Comparison of ENCODE assay signal across 28 cellular contexts in the genomic region with DNA sequence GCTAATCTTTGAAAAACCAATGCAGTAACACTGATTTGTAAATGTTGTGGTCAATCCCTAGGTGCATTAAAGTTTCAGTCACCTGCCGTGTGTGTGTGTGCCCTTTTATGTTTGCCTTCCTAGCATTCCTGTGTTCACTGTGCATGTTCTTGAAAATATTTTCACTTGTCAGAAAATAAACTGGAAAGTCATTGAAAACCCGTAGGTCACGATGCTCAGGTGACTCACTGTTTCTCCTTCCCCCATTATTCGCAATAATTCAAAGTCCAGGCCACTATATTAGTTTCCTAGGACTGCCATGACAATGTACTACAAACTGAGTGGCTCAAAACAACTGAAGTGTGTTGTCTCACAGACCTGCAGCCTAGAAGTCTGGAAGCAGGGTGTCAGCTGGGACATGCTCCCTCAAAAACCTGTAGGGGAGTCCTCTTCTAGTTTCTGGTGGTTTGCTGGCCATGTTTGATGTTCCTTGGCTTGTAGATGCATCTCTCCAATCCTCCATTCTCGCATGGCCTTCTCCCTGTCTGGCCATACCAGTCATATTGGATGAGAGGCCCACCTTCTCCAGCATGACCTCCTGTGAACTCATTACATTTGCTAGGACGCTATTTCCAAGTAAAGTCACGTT. TPM values are rescaled to one million over a fixed set of nuclear protein-coding genes. Genes with fewer than 3 reads are reported as not detected.
DNase-seq lines count a peak whose midpoint lies in the region; ATAC-seq and TF ChIP-seq lines count a peak whose summit lies in the region.
"Had no signal": no experiment of that assay in that cellular context is flagged by ENCODE, and none has a peak within 500 bp of the region (broad histone marks: within the 10 kb centered on the region; RNA-seq: fewer than 3 reads in every experiment).

No MANE protein-coding gene starts in this region.

- POLR2A ChIA-PET in activated CD4-positive, alpha-beta memory T cell treated with anti-CD3 and anti-CD28 coated beads for 36 hours (lab: Charles Lee): no interaction called here

- H3K4me3 ChIP-seq in GM23338 (no peak overlapping the region), epithelial cell of proximal tubule (ENCODE audit: low read depth, low read length) (no peak overlapping the region), right lobe of liver (no peak overlapping the region), dorsolateral prefrontal cortex (no peak overlapping the region), uterus (no peak overlapping the region)
- H3K4me3 ChIP-seq: heart left ventricle had no signal

- H3K36me3 ChIP-seq in GM23338 (ENCODE audit: insufficient read depth) (no peaks in the 10 kb centered on the region), right lobe of liver (peaks cover 0 to 5% (median 0%) of the 10 kb centered on the region in 4 donors), uterus (no peaks in the 10 kb centered on the region)
- H3K36me3 ChIP-seq: heart left ventricle, neutrophil had no signal

- intact Hi-C loops in right lobe of liver (cut with DNase I) (no loop called here), dorsolateral prefrontal cortex (cut with DNase I) (no loop called here), uterus (cut with DNase I; ENCODE audit: low total_unique reads) (no loop called here)
- intact Hi-C loops in activated CD4-positive, alpha-beta memory T cell treated with anti-CD3 and anti-CD28 coated beads for 36 hours (cut with micrococcal nuclease): no loop called here

- no peak for ATAC-seq in GM23338
- ATAC-seq in right lobe of liver: peak; percentile 89 to 95 (median 92)
- ATAC-seq: activated T-cell treated with anti-CD3 and anti-CD28 coated beads, Interleukin-2, amount 50 U/mL, for 72 hours; heart left ventricle; stimulated activated naive CD8-positive, alpha-beta T cell treated with anti-CD3 and anti-CD28 coated beads, Interleukin-15, amount 100 ng/mL, for 72 hours had no signal

- H3K9me3 Mint-ChIP-seq in GM23338 (no peaks in the 10 kb centered on the region), type B pancreatic cell (no peaks in the 10 kb centered on the region)
- H3K9me3 Mint-ChIP-seq in activated CD4-positive, alpha-beta memory T cell treated with anti-CD3 and anti-CD28 coated beads for 36 hours: no peaks in the 10 kb centered on the region
- H3K9me3 Mint-ChIP-seq: activated naive CD4-positive, alpha-beta T cell treated with anti-CD3 and anti-CD28 coated beads, Interleukin-2, amount 10 ng/mL, durations not matched to agents 7 days and 5 days; activated T-cell treated with anti-CD3 and anti-CD28 coated beads, Interleukin-2, amount 50 U/mL, for 72 hours; stimulated activated naive CD8-positive, alpha-beta T cell treated with anti-CD3 and anti-CD28 coated beads, Interleukin-15, amount 100 ng/mL, for 72 hours had no signal

- H3K4me1 ChIP-seq in GM23338 (ENCODE audit: insufficient read depth): no peaks in the 10 kb centered on the region
- H3K4me1 ChIP-seq in right lobe of liver: peaks cover 0 to 13% (median 2%) of the 10 kb centered on the region in 4 donors
- no peaks in the 10 kb centered on the region for H3K4me1 ChIP-seq in uterus
- H3K4me1 ChIP-seq: heart left ventricle had no signal

- no peaks in the 10 kb centered on the region for H4K20me1 ChIP-seq in GM23338 (replicated peaks; ENCODE audit: insufficient read depth)

- DNase-seq in GM23338 (ENCODE audit: low spot score): no peak
- peak; percentile 84 for DNase-seq in epithelial cell of proximal tubule (ENCODE audit: low read depth)
- no peak for DNase-seq in right lobe of liver
- no peak for DNase-seq in type B pancreatic cell (ENCODE audit: extremely low spot score, unreplicated experiment)
- no peak for DNase-seq in dorsolateral prefrontal cortex
- no peak for DNase-seq in activated CD4-positive, alpha-beta T cell treated with anti-CD3 and anti-CD28 coated beads for 4 hours
- DNase-seq in uterus: no peak
- no peak for DNase-seq in activated CD4-positive, alpha-beta memory T cell treated with anti-CD3 and anti-CD28 coated beads for 36 hours
- DNase-seq: activated CD4-positive, alpha-beta T cell treated with anti-CD3 and anti-CD28 coated beads for 1 hour; activated naive CD4-positive, alpha-beta T cell treated with anti-CD3 and anti-CD28 coated beads, Interleukin-2, amount 10 ng/mL, durations not matched to agents 7 days and 5 days; activated T-cell treated with anti-CD3 and anti-CD28 coated beads, Interleukin-2, amount 50 U/mL, for 72 hours; amygdala; C1 segment of cervical spinal cord; caudate nucleus; DMS 273 treated with DMSO at 0.1 percent for 48 hours; GF-D8; HCEC 1CT; heart left ventricle; KG1; NCI-H2029; NCI-H345; NCI-H774; Right ventricle myocardium superior; stimulated activated CD4-positive, alpha-beta T cell treated with anti-CD3 and anti-CD28 coated beads, Interleukin-4, amount 100 ng/mL, for 24 hours; stimulated activated naive CD8-positive, alpha-beta T cell treated with anti-CD3 and anti-CD28 coated beads, Interleukin-15, amount 100 ng/mL, for 72 hours; SW 1271 had no signal

- TF ChIP-seq POLR2A in right lobe of liver (IDR thresholded peaks at IDR 0.05) (peak; percentile 47), uterus (IDR thresholded peaks at IDR 0.05) (no peak)

- H3K27ac Mint-ChIP-seq in GM23338: no peak overlapping the region
- peak overlapping the region; percentile 68 for H3K27ac Mint-ChIP-seq in type B pancreatic cell
- no peak overlapping the region for H3K27ac Mint-ChIP-seq in activated CD4-positive, alpha-beta memory T cell treated with anti-CD3 and anti-CD28 coated beads for 36 hours
- H3K27ac Mint-ChIP-seq: activated naive CD4-positive, alpha-beta T cell treated with anti-CD3 and anti-CD28 coated beads, Interleukin-2, amount 10 ng/mL, durations not matched to agents 7 days and 5 days; activated T-cell treated with anti-CD3 and anti-CD28 coated beads, Interleukin-2, amount 50 U/mL, for 72 hours; stimulated activated naive CD8-positive, alpha-beta T cell treated with anti-CD3 and anti-CD28 coated beads, Interleukin-15, amount 100 ng/mL, for 72 hours had no signal

- H3K27ac ChIP-seq in GM23338 (ENCODE audit: low read depth) (0 out of 2 replicates have a peak overlapping the region, but pooled peaks have one; percentile 9), right lobe of liver (peak overlapping the region; percentile 74 to 90 (median 86)), dorsolateral prefrontal cortex (no peak overlapping the region), uterus (no peak overlapping the region)
- H3K27ac ChIP-seq: heart left ventricle, neutrophil had no signal

- H3K9me3 ChIP-seq in right lobe of liver (no peaks in the 10 kb centered on the region), uterus (no peaks in the 10 kb centered on the region)
- H3K9me3 ChIP-seq: heart left ventricle, neutrophil had no signal

- H3K79me2 ChIP-seq in GM23338 (replicated peaks; ENCODE audit: insufficient read depth): no peaks in the 10 kb centered on the region

- no peaks in the 10 kb centered on the region for H3F3A ChIP-seq in GM23338 (replicated peaks; ENCODE audit: low read depth)

- H3K4me3 Mint-ChIP-seq in GM23338 (no peak overlapping the region), type B pancreatic cell (no peak overlapping the region)
- no peak overlapping the region for H3K4me3 Mint-ChIP-seq in activated CD4-positive, alpha-beta memory T cell treated with anti-CD3 and anti-CD28 coated beads for 36 hours
- H3K4me3 Mint-ChIP-seq: activated naive CD4-positive, alpha-beta T cell treated with anti-CD3 and anti-CD28 coated beads, Interleukin-2, amount 10 ng/mL, durations not matched to agents 7 days and 5 days; activated T-cell treated with anti-CD3 and anti-CD28 coated beads, Interleukin-2, amount 50 U/mL, for 72 hours; stimulated activated naive CD8-positive, alpha-beta T cell treated with anti-CD3 and anti-CD28 coated beads, Interleukin-15, amount 100 ng/mL, for 72 hours had no signal

- peaks cover 2% of the 10 kb centered on the region for H3K27me3 Mint-ChIP-seq in GM23338 (ENCODE audit: insufficient read depth, low read depth, poor library complexity)
- H3K27me3 Mint-ChIP-seq in type B pancreatic cell: no peaks in the 10 kb centered on the region
- H3K27me3 Mint-ChIP-seq in activated CD4-positive, alpha-beta memory T cell treated with anti-CD3 and anti-CD28 coated beads for 36 hours: no peaks in the 10 kb centered on the region
- H3K27me3 Mint-ChIP-seq: activated naive CD4-positive, alpha-beta T cell treated with anti-CD3 and anti-CD28 coated beads, Interleukin-2, amount 10 ng/mL, durations not matched to agents 7 days and 5 days; stimulated activated naive CD8-positive, alpha-beta T cell treated with anti-CD3 and anti-CD28 coated beads, Interleukin-15, amount 100 ng/mL, for 72 hours had no signal

- H3K27me3 ChIP-seq in GM23338 (ENCODE audit: insufficient read depth) (no peaks in the 10 kb centered on the region), right lobe of liver (no peaks in the 10 kb centered on the region), dorsolateral prefrontal cortex (no peaks in the 10 kb centered on the region), uterus (no peaks in the 10 kb centered on the region)
- H3K27me3 ChIP-seq: heart left ventricle, neutrophil had no signal

- CTCF ChIA-PET in activated CD4-positive, alpha-beta memory T cell treated with anti-CD3 and anti-CD28 coated beads for 36 hours (lab: Charles Lee): no interaction called here

- H3K9me2 ChIP-seq in GM23338 (ENCODE audit: insufficient read depth): no peaks in the 10 kb centered on the region

- no peak overlapping the region for H2AFZ ChIP-seq in GM23338

- TF ChIP-seq CTCF in GM23338 (conservative IDR thresholded peaks at IDR 0.05; ENCODE audit: low read depth in 2 of 2) (no peak), epithelial cell of proximal tubule (conservative IDR thresholded peaks at IDR 0.05; ENCODE audit: low read depth, low read length) (no peak), right lobe of liver (IDR thresholded peaks at IDR 0.05) (no peak), type B pancreatic cell (conservative IDR thresholded peaks at IDR 0.05) (no peak), dorsolateral prefrontal cortex (IDR thresholded peaks at IDR 0.05 in 54 of 56, conservative IDR thresholded peaks at IDR 0.05 in 2 of 56; ENCODE audit: low read depth in 1 of 56, partially characterized antibody in 56 of 56) (no peak), uterus (IDR thresholded peaks at IDR 0.05) (no peak)

- no peak overlapping the region for H3K4me2 ChIP-seq in GM23338

- H3K36me3 Mint-ChIP-seq in GM23338 (ENCODE audit: low read depth): peaks cover 10% of the 10 kb centered on the region; the same call in 2 of the 3 replicates
- no peaks in the 10 kb centered on the region for H3K36me3 Mint-ChIP-seq in type B pancreatic cell
- H3K36me3 Mint-ChIP-seq in activated CD4-positive, alpha-beta memory T cell treated with anti-CD3 and anti-CD28 coated beads for 36 hours: no peaks in the 10 kb centered on the region
- H3K36me3 Mint-ChIP-seq: activated naive CD4-positive, alpha-beta T cell treated with anti-CD3 and anti-CD28 coated beads, Interleukin-2, amount 10 ng/mL, durations not matched to agents 7 days and 5 days had no signal

- WGBS in right lobe of liver (ENCODE audit: insufficient coverage, low coverage, low lambda C conversion rate, missing lambda C conversion rate): 33% methylated on average over 6 of the region's 7 CpGs

- H3K4me1 Mint-ChIP-seq in GM23338 (no peaks in the 10 kb centered on the region), type B pancreatic cell (ENCODE audit: unreplicated experiment) (no peaks in the 10 kb centered on the region)
- H3K4me1 Mint-ChIP-seq in activated CD4-positive, alpha-beta memory T cell treated with anti-CD3 and anti-CD28 coated beads for 36 hours (ENCODE audit: low read depth): no peaks in the 10 kb centered on the region
- H3K4me1 Mint-ChIP-seq: activated naive CD4-positive, alpha-beta T cell treated with anti-CD3 and anti-CD28 coated beads, Interleukin-2, amount 10 ng/mL, durations not matched to agents 7 days and 5 days; stimulated activated naive CD8-positive, alpha-beta T cell treated with anti-CD3 and anti-CD28 coated beads, Interleukin-15, amount 100 ng/mL, for 72 hours had no signal

RNA-seq across cellular contexts. Expression of a gene that starts 29.3 kb away (rescaled TPM):
- total RNA-seq in GM23338 (2014; rRNA removed; shearing (Covaris generic)): 24.1 and 24.8 TPM in 2 replicates
- 9.0 and 10.0 TPM in 2 replicates for polyA plus RNA-seq in GM23338 (2016; fragmentation: Nextera tagmentation; extraction: Ambion mirVana)
- 12.6 and 13.1 TPM in 2 replicates for total RNA-seq in epithelial cell of proximal tubule
- total RNA-seq in right lobe of liver: 10 to 100 TPM; 21.6 to 37.1 (median 26.1) TPM
- 26.1 and 62.5 TPM in 2 replicates for total RNA-seq in type B pancreatic cell (ENCODE audit: low replicate concordance)
- total RNA-seq in dorsolateral prefrontal cortex: 1 to 10 TPM in 117 of 120 experiments, under 1 TPM in 3; 0.78 to 5.4 (median 2.0) TPM
- total RNA-seq in uterus: 1 to 10 TPM in 1 of 4 donors, under 1 TPM in 2, not detected in 1; 0.26 to 7.4 (median 0.70) TPM
- under 1 TPM; 0.31 to 0.40 TPM for total RNA-seq in activated CD4-positive, alpha-beta memory T cell treated with anti-CD3 and anti-CD28 coated beads for 36 hours
- total RNA-seq: myocyte had no signal

RNA-seq across cellular contexts. Expression of a gene that starts 48.3 kb away (rescaled TPM):
- 61.6 and 79.7 TPM in 2 replicates for total RNA-seq in GM23338 (2014; rRNA removed; shearing (Covaris generic))
- polyA plus RNA-seq in GM23338 (2016; fragmentation: Nextera tagmentation; extraction: Ambion mirVana): 10.9 and 14.3 TPM in 2 replicates
- total RNA-seq in epithelial cell of proximal tubule (21.6 and 29.8 TPM in 2 replicates), right lobe of liver (10 to 100 TPM; 28.5 to 73.9 (median 50.8) TPM), type B pancreatic cell (ENCODE audit: low replicate concordance) (57.5 and 135 TPM in 2 replicates), dorsolateral prefrontal cortex (10 to 100 TPM in 43 of 120 experiments, 1 to 10 TPM in 77; 2.5 to 22.1 (median 9.0) TPM), uterus (10 to 100 TPM in 2 of 4 donors, 1 to 10 TPM in 2; 3.9 to 29.5 (median 7.8) TPM)
- total RNA-seq in activated CD4-positive, alpha-beta memory T cell treated with anti-CD3 and anti-CD28 coated beads for 36 hours: under 1 TPM; 0.68 to 0.83 TPM

Comparison
In these comparisons a context has a peak if more than half of its experiments do, and no peak if none do; other contexts are left out.
1. H3K27ac ChIP-seq: peak in GM23338 (single experiment) and right lobe of liver (3 of 3); none in dorsolateral prefrontal cortex (0 of 59) and uterus (0 of 2).